In genomic region chr17:77281024-77281903, GRCh38 we compare ENCODE assay signal across 7 cellular contexts.
A peak's percentile ranks its signal among the peaks of the same experiment; 100 is the strongest.
DNase-seq lines count a peak whose midpoint lies in the region; ATAC-seq and FAIRE-seq lines count a peak whose summit lies in the region.

No MANE protein-coding gene starts in this region.

- H3K4me1 Mint-ChIP-seq in activated CD4-positive, alpha-beta memory T cell treated with anti-CD3 and anti-CD28 coated beads, Interleukin-2, amount 10 ng/mL, durations not matched to agents 7 days and 5 days, result peaks cover 15% of the 10 kb centered on the region
- peaks cover 35 to 51% of the 10 kb centered on the region in 2 donors for H3K4me1 Mint-ChIP-seq in stimulated activated naive B cell treated with anti-CD40 and anti-IgM and Interleukin-4, amounts not matched to agents 10 μg/mL and 1 μg/mL and 100 μg/mL, for 72 hours

- peak overlapping the region; percentile 63 for H3K4me3 ChIP-seq in effector memory CD4-positive, alpha-beta T cell (ENCODE audit: insufficient read depth, low read depth, low read length, poor library complexity, severe bottlenecking)
- peak overlapping the region; percentile 76 to 79 for H3K4me3 ChIP-seq in mucosa of rectum (ENCODE audit: low read length in 2 of 2)

- peaks cover 6% of the 10 kb centered on the region for H3K4me1 ChIP-seq in effector memory CD4-positive, alpha-beta T cell (ENCODE audit: control insufficient read depth, insufficient read depth, low read length, poor library complexity, severe bottlenecking)
- H3K4me1 ChIP-seq in mucosa of rectum (ENCODE audit: control insufficient read depth in 2 of 2, insufficient read depth in 2 of 2, low read length in 2 of 2), result peaks cover 31% of the 10 kb centered on the region in 2 donors

- H3K4me3 Mint-ChIP-seq in activated CD4-positive, alpha-beta memory T cell treated with anti-CD3 and anti-CD28 coated beads, Interleukin-2, amount 10 ng/mL, durations not matched to agents 7 days and 5 days, result peak overlapping the region; percentile 61
- peak overlapping the region; percentile 86 to 89 for H3K4me3 Mint-ChIP-seq in stimulated activated naive B cell treated with anti-CD40 and anti-IgM and Interleukin-4, amounts not matched to agents 10 μg/mL and 1 μg/mL and 100 μg/mL, for 72 hours

- H3K9me3 Mint-ChIP-seq in activated CD4-positive, alpha-beta memory T cell treated with anti-CD3 and anti-CD28 coated beads, Interleukin-2, amount 10 ng/mL, durations not matched to agents 7 days and 5 days, result no peaks in the 10 kb centered on the region
- H3K9me3 Mint-ChIP-seq in stimulated activated naive B cell treated with anti-CD40 and anti-IgM and Interleukin-4, amounts not matched to agents 10 μg/mL and 1 μg/mL and 100 μg/mL, for 72 hours, result no peaks in the 10 kb centered on the region

- POLR2A ChIA-PET in activated CD4-positive, alpha-beta memory T cell treated with anti-CD3 and anti-CD28 coated beads, Interleukin-2, amount 10 ng/mL, durations not matched to agents 7 days and 5 days (lab: Charles Lee), result no interaction called here

- H3K36me3 ChIP-seq in effector memory CD4-positive, alpha-beta T cell (ENCODE audit: control insufficient read depth, insufficient read depth, low read length), result no peaks in the 10 kb centered on the region
- H3K36me3 ChIP-seq in mucosa of rectum (ENCODE audit: control insufficient read depth in 2 of 2, insufficient read depth in 2 of 2, low read length in 2 of 2), result no peaks in the 10 kb centered on the region

- peak overlapping the region; percentile 88 to 95 for H3K9ac ChIP-seq in mucosa of rectum (ENCODE audit: low read depth in 1 of 2, low read length in 2 of 2)

- no peaks in the 10 kb centered on the region for H3K36me3 Mint-ChIP-seq in activated CD4-positive, alpha-beta memory T cell treated with anti-CD3 and anti-CD28 coated beads, Interleukin-2, amount 10 ng/mL, durations not matched to agents 7 days and 5 days (ENCODE audit: low read depth)
- H3K36me3 Mint-ChIP-seq in stimulated activated naive B cell treated with anti-CD40 and anti-IgM and Interleukin-4, amounts not matched to agents 10 μg/mL and 1 μg/mL and 100 μg/mL, for 72 hours, result peaks cover 8 to 15% of the 10 kb centered on the region in 2 donors

- peak; percentile 69 for ATAC-seq in HG02840 (IDR thresholded peaks at IDR 0.05; ENCODE audit: low FRiP score, unreplicated experiment)
- peak; percentile 78 to 87 for ATAC-seq in stimulated activated naive B cell treated with anti-CD40 and anti-IgM and Interleukin-4, amounts not matched to agents 10 μg/mL and 1 μg/mL and 100 μg/mL, for 72 hours (replicated peaks)

- H3K9me3 ChIP-seq in effector memory CD4-positive, alpha-beta T cell (ENCODE audit: control insufficient read depth, low read length), result no peaks in the 10 kb centered on the region
- H3K9me3 ChIP-seq in mucosa of rectum (ENCODE audit: control insufficient read depth in 2 of 2, low read length in 2 of 2), result no peaks in the 10 kb centered on the region

- CTCF ChIA-PET in activated CD4-positive, alpha-beta memory T cell treated with anti-CD3 and anti-CD28 coated beads, Interleukin-2, amount 10 ng/mL, durations not matched to agents 7 days and 5 days (lab: Charles Lee), result no interaction called here

- H3K27ac ChIP-seq in effector memory CD4-positive, alpha-beta T cell (ENCODE audit: insufficient read depth, low read length, poor library complexity, severe bottlenecking), result no peak overlapping the region
- peak overlapping the region; percentile 88 to 93 for H3K27ac ChIP-seq in mucosa of rectum (ENCODE audit: low read depth in 2 of 2, low read length in 2 of 2)

- H3K27me3 ChIP-seq in effector memory CD4-positive, alpha-beta T cell (replicated peaks; ENCODE audit: control insufficient read depth, insufficient read depth, low read length, poor library complexity, severe bottlenecking), result peaks cover 6% of the 10 kb centered on the region
- peaks cover 0 to 3% of the 10 kb centered on the region in 2 donors for H3K27me3 ChIP-seq in mucosa of rectum (ENCODE audit: control insufficient read depth in 2 of 2, insufficient read depth in 2 of 2, low read length in 2 of 2)

- no peak for FAIRE-seq in GM18507 (lab: Jason Lieb, UNC)

- H3K27me3 Mint-ChIP-seq in activated CD4-positive, alpha-beta memory T cell treated with anti-CD3 and anti-CD28 coated beads, Interleukin-2, amount 10 ng/mL, durations not matched to agents 7 days and 5 days, result peaks cover 43% of the 10 kb centered on the region
- peaks cover 5 to 28% of the 10 kb centered on the region in 2 donors for H3K27me3 Mint-ChIP-seq in stimulated activated naive B cell treated with anti-CD40 and anti-IgM and Interleukin-4, amounts not matched to agents 10 μg/mL and 1 μg/mL and 100 μg/mL, for 72 hours

- DNase-seq in GM18507 (ENCODE audit: extremely low spot score, insufficient read length, low read depth) (peak; percentile 82), NCI-H2227 treated with DMSO at 0.1 percent for 48 hours (lab: John Stamatoyannopoulos, UW) (peak; percentile 26)
- DNase-seq in activated CD4-positive, alpha-beta memory T cell treated with anti-CD3 and anti-CD28 coated beads, Interleukin-2, amount 10 ng/mL, durations not matched to agents 7 days and 5 days, result peak; percentile 57
- DNase-seq in effector memory CD4-positive, alpha-beta T cell, result peak; percentile 52 to 60 (median 55)
- peak; percentile 57 for DNase-seq in stimulated activated naive B cell treated with anti-CD40 and anti-IgM and Interleukin-4, amounts not matched to agents 10 μg/mL and 1 μg/mL and 100 μg/mL, for 72 hours

- peak overlapping the region; percentile 47 for H3K27ac Mint-ChIP-seq in activated CD4-positive, alpha-beta memory T cell treated with anti-CD3 and anti-CD28 coated beads, Interleukin-2, amount 10 ng/mL, durations not matched to agents 7 days and 5 days
- peak overlapping the region; percentile 98 for H3K27ac Mint-ChIP-seq in stimulated activated naive B cell treated with anti-CD40 and anti-IgM and Interleukin-4, amounts not matched to agents 10 μg/mL and 1 μg/mL and 100 μg/mL, for 72 hours

Comparison
In these comparisons a context has a peak if more than half of its experiments do, and no peak if none do; other contexts are left out.
1. DNase-seq: peak in every context shown above with its lines; median percentile 82 in GM18507; 57 in activated CD4-positive, alpha-beta memory T cell treated with anti-CD3 and anti-CD28 coated beads, Interleukin-2, amount 10 ng/mL, durations not matched to agents 7 days and 5 days; 57 in stimulated activated naive B cell treated with anti-CD40 and anti-IgM and Interleukin-4, amounts not matched to agents 10 μg/mL and 1 μg/mL and 100 μg/mL, for 72 hours; 55 in effector memory CD4-positive, alpha-beta T cell; 26 in NCI-H2227 treated with DMSO at 0.1 percent for 48 hours.